Comparison of ENCODE assay signal across 16 cellular contexts in genomic region chr5:41418220-41419031, GRCh38.
DNase-seq lines count a peak whose midpoint lies in the region; ATAC-seq and TF ChIP-seq lines count a peak whose summit lies in the region.
"Had no signal": no experiment of that assay in that cellular context is flagged by ENCODE, and none has a peak within 500 bp of the region (broad histone marks: within the 10 kb centered on the region; RNA-seq: fewer than 3 reads in every experiment).

No MANE protein-coding gene starts in this region.

- no peaks in the 10 kb centered on the region for H3K9me3 ChIP-seq in SK-N-SH
- H3K9me3 ChIP-seq in heart right ventricle: no peaks in the 10 kb centered on the region
- no peaks in the 10 kb centered on the region for H3K9me3 ChIP-seq in osteoblast (ENCODE audit: low read depth, low read length)
- H3K9me3 ChIP-seq: sigmoid colon, SJCRH30 had no signal

- CTCF ChIA-PET in SK-N-SH (lab: Yijun Ruan, JAX): interaction anchor here (0.8 to 0.9 kb wide), 2 partner anchors 425 to 514 kb away, joined by 3 read pairs; no protein-coding TSS in a partner anchor

- H3K9me2 ChIP-seq in SK-N-SH: no peaks in the 10 kb centered on the region

- POLR2A ChIA-PET in SK-N-SH (lab: Yijun Ruan, JAX): no interaction called here

- H3K79me2 ChIP-seq in SK-N-SH (ENCODE audit: insufficient read depth) (no peaks in the 10 kb centered on the region), osteoblast (ENCODE audit: insufficient read depth, low read length) (no peaks in the 10 kb centered on the region)

- TF ChIP-seq CTCF in SK-N-SH (IDR thresholded peaks at IDR 0.05) (no peak), heart right ventricle (IDR thresholded peaks at IDR 0.05) (no peak), osteoblast (IDR thresholded peaks at IDR 0.05; ENCODE audit: extremely low read depth, low read depth, low read length) (no peak)

- H3K9ac ChIP-seq in SK-N-SH: peak overlapping the region; percentile 1; the same call in 1 of the 2 replicates

- intact Hi-C loops in heart right ventricle (cut with DNase I): loop anchor here in 1 of 10 donors (5.0 kb wide), 1 partner anchor 146 kb away; no protein-coding TSS in a partner anchor

- H3K4me3 ChIP-seq in H7 (ENCODE audit: insufficient read depth, low read depth, low read length): no peak overlapping the region
- no peak overlapping the region for H3K4me3 ChIP-seq in SK-N-SH (ENCODE audit: low read depth in 2 of 2, low read length in 1 of 2)
- H3K4me3 ChIP-seq in heart right ventricle: no peak overlapping the region
- H3K4me3 ChIP-seq in osteoblast (ENCODE audit: insufficient read depth, low read length): no peak overlapping the region
- H3K4me3 ChIP-seq: sigmoid colon, SJCRH30 had no signal

- peaks cover 36% of the 10 kb centered on the region for H3F3A ChIP-seq in SK-N-SH (replicated peaks; ENCODE audit: insufficient read depth)

- peak in 1 of 2 experiments; percentile 35; a peak in 1 of 4 replicates for TF ChIP-seq EP300 in SK-N-SH (IDR thresholded peaks at IDR 0.05; ENCODE audit: borderline replicate concordance in 1 of 2, low read depth in 1 of 2, low read length in 1 of 2)

- H2AFZ ChIP-seq in SK-N-SH (ENCODE audit: low read depth) (peak overlapping the region; percentile 47; the same call in 1 of the 2 replicates), osteoblast (ENCODE audit: low read length) (peak overlapping the region; percentile 23)

- WGBS in SK-N-SH (ENCODE audit: low lambda C conversion rate): 30% methylated on average over 2 of the region's 2 CpGs
- 52% methylated on average over 2 of the region's 2 CpGs for WGBS in heart right ventricle, 2 donors

- TF ChIP-seq RAD21 in SK-N-SH (IDR thresholded peaks at IDR 0.05; ENCODE audit: low read length): no peak

- peaks cover 14 to 24% of the 10 kb centered on the region in 2 experiments for H3K4me1 ChIP-seq in SK-N-SH (ENCODE audit: control insufficient read depth in 1 of 2, insufficient read depth in 2 of 2, low read depth in 1 of 2, low read length in 1 of 2)
- peaks cover 2 to 21% (median 10%) of the 10 kb centered on the region in 9 donors for H3K4me1 ChIP-seq in heart right ventricle
- H3K4me1 ChIP-seq in osteoblast (ENCODE audit: insufficient read depth, low read length): peaks cover 10% of the 10 kb centered on the region
- H3K4me1 ChIP-seq: sigmoid colon, SJCRH30 had no signal

- H3K4me2 ChIP-seq in SK-N-SH (peak overlapping the region; percentile 8), osteoblast (ENCODE audit: insufficient read depth, low read length) (peak overlapping the region; percentile 11)

- no peaks in the 10 kb centered on the region for H4K20me1 ChIP-seq in SK-N-SH (ENCODE audit: insufficient read depth)
- no peaks in the 10 kb centered on the region for H4K20me1 ChIP-seq in osteoblast (ENCODE audit: insufficient read depth, low read length)

- DNase-seq in H7: peak; percentile 40
- no peak for DNase-seq in SK-N-SH
- DNase-seq in heart right ventricle: no peak
- peak; percentile 62 for DNase-seq in osteoblast (ENCODE audit: insufficient read length, low spot score, missing footprints)
- no peak for DNase-seq in superior temporal gyrus (ENCODE audit: extremely low spot score)
- DNase-seq in NOMO-1 (lab: John Stamatoyannopoulos, UW; ENCODE audit: unreplicated experiment in 2 of 2): no peak
- no peak for DNase-seq in NOMO-1 treated with DMSO at 0.1 percent for 48 hours (lab: John Stamatoyannopoulos, UW; ENCODE audit: unreplicated experiment)
- DNase-seq: activated CD8-positive, alpha-beta memory T cell treated with anti-CD3 and anti-CD28 coated beads, Interleukin-2, amount 10 ng/mL, durations not matched to agents 7 days and 5 days; activated naive CD4-positive, alpha-beta T cell treated with anti-CD3 and anti-CD28 coated beads for 36 hours; KG1; kidney; naive thymus-derived CD8-positive, alpha-beta T cell; NCI-H1694 treated with DMSO at 0.1 percent for 48 hours; NCI-H69; sigmoid colon; SJCRH30 had no signal

- no peaks in the 10 kb centered on the region for H3K36me3 ChIP-seq in H7 (replicated peaks; ENCODE audit: control insufficient read depth, insufficient read depth, low read length)
- H3K36me3 ChIP-seq in SK-N-SH (replicated peaks in 1 of 2; ENCODE audit: control insufficient read depth in 1 of 2, insufficient read depth in 2 of 2, low read length in 1 of 2): no peaks in the 10 kb centered on the region
- H3K36me3 ChIP-seq in heart right ventricle: no peaks in the 10 kb centered on the region
- H3K36me3 ChIP-seq in osteoblast (ENCODE audit: insufficient read depth, low read length): no peaks in the 10 kb centered on the region
- H3K36me3 ChIP-seq: sigmoid colon, SJCRH30 had no signal

- ATAC-seq in heart right ventricle: peak in 7 of 8 donors; percentile 11 to 74 (median 60)
- ATAC-seq: activated CD8-positive, alpha-beta memory T cell treated with anti-CD3 and anti-CD28 coated beads, Interleukin-2, amount 10 ng/mL, durations not matched to agents 7 days and 5 days; naive thymus-derived CD8-positive, alpha-beta T cell had no signal

- peak overlapping the region; percentile 0 to 72; a peak in 3 of 4 replicates for H3K27ac ChIP-seq in SK-N-SH (ENCODE audit: low read depth in 2 of 2, low read length in 1 of 2)
- H3K27ac ChIP-seq in heart right ventricle: peak overlapping the region in 8 of 10 donors; percentile 7 to 68 (median 46)
- peak overlapping the region; percentile 39 for H3K27ac ChIP-seq in osteoblast (ENCODE audit: low read depth, low read length)
- H3K27ac ChIP-seq: sigmoid colon, SJCRH30 had no signal

- H3K27me3 ChIP-seq in H7 (ENCODE audit: control insufficient read depth, insufficient read depth, low read length): no peaks in the 10 kb centered on the region
- H3K27me3 ChIP-seq in SK-N-SH (ENCODE audit: insufficient read depth): no peaks in the 10 kb centered on the region
- H3K27me3 ChIP-seq in heart right ventricle: no peaks in the 10 kb centered on the region
- no peaks in the 10 kb centered on the region for H3K27me3 ChIP-seq in osteoblast (ENCODE audit: insufficient read depth, low read length)
- H3K27me3 ChIP-seq: sigmoid colon, SJCRH30 had no signal

TF ChIP-seq in SK-N-SH, 30 proteins besides CTCF, POLR2A, EP300 and RAD21 (continues in another document):
- TF ChIP-seq ZBTB33 (IDR thresholded peaks at IDR 0.05; ENCODE audit: borderline replicate concordance, low read depth) (no peak), POLR2AphosphoS5 (IDR thresholded peaks at IDR 0.05; ENCODE audit: low read depth, low read length) (no peak; the same call in 1 of the 2 replicates), CHD2 (IDR thresholded peaks at IDR 0.05; ENCODE audit: low read length, partially characterized antibody) (no peak), TEAD4 (IDR thresholded peaks at IDR 0.05; ENCODE audit: borderline replicate concordance, insufficient read depth) (no peak), EZH2phosphoT487 (IDR thresholded peaks at IDR 0.05; ENCODE audit: borderline replicate concordance, low read depth) (no peak), MAX (IDR thresholded peaks at IDR 0.05; ENCODE audit: low read depth) (no peak), REST (IDR thresholded peaks at IDR 0.05; ENCODE audit: low read depth, low read length) (no peak), JUND (IDR thresholded peaks at IDR 0.05) (no peak; the same call in 1 of the 2 replicates), RXRA (IDR thresholded peaks at IDR 0.05; ENCODE audit: borderline replicate concordance, low read depth) (no peak; the same call in 1 of the 2 replicates)

Comparison
In these comparisons a context has a peak if more than half of its experiments do, and no peak if none do; other contexts are left out.
1. DNase-seq: peak in H7 (single experiment) and osteoblast (single experiment); none in SK-N-SH (single experiment), heart right ventricle (0 of 2), superior temporal gyrus (single experiment), NOMO-1 (0 of 2) and NOMO-1 treated with DMSO at 0.1 percent for 48 hours (single experiment).
2. Peak in every context shown above with its lines, with median percentiles within 50 percentile points of each other: H3K27ac ChIP-seq.